In the genomic region with DNA sequence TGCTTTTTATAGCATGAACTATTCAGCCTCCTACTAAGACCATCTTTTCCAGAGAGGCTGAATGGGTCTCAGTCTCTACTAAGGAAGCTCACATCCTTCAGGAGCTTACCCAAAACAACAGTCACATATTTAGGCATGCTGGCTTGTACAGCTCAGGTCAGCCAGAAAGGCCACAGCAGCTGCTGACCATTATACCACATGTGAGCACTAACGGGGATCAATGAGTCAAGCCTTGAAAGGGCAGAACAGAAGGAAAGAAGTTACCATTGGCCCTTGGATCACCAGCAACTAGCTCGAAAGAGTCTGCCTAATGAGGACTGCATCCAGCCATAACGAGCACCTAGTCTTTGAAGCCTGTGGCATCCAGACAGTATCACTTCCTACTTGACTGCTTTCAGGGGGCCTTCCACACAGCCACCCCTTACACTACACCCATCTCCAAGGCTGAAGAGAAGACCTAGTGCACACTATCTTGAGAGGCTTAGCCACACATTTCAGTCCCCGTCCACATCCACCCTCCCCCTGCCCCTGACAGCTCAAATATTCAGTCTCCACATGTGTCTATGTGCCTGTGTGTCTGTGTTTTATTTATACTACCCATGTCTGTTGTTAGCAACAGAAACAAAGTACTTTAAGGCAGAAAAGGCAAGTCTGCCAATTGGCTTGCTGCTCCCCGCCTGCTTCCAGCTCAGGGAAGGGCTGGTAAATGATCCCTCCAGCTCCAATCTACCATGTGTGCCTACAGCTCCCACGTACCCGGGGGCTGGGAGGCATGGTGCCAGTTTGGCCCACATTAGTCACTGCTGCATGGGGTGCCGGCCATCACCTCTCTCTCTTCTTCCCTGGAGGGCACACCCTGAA, we compare ENCODE assay signal across 9 cellular contexts.
DNase-seq lines count a peak whose midpoint lies in the region; ATAC-seq, FAIRE-seq and TF ChIP-seq lines count a peak whose summit lies in the region.
"Had no signal": no experiment of that assay in that cellular context is flagged by ENCODE, and none has a peak within 500 bp of the region (broad histone marks: within the 10 kb centered on the region; RNA-seq: fewer than 3 reads in every experiment).

No MANE protein-coding gene starts in this region.

- intact Hi-C loops in GM12878 (cut with micrococcal nuclease; ENCODE audit: unreplicated experiment) (no loop called here), testis (cut with DNase I; ENCODE audit: low total_unique reads) (no loop called here)

- CTCF ChIA-PET in GM12878 (lab: Yijun Ruan, JAX), result interaction anchor here (0.8 to 2.4 kb wide), 9 partner anchors 9 to 238 kb away, joined by 3 to 7 read pairs (median 4); no protein-coding TSS in a partner anchor

- H4K20me1 ChIP-seq in GM12878 (ENCODE audit: control insufficient read depth, insufficient read depth), result no peaks in the 10 kb centered on the region

- peaks cover 63% of the 10 kb centered on the region for H3K4me1 Mint-ChIP-seq in HFFc6 (ENCODE audit: low read depth)

- H3K36me3 Mint-ChIP-seq in HFFc6 (ENCODE audit: low read depth), result peaks cover 38% of the 10 kb centered on the region

- H3K36me3 ChIP-seq in GM12878 (ENCODE audit: control insufficient read depth in 2 of 2, insufficient read depth in 2 of 2, low read length in 1 of 2) (no peaks in the 10 kb centered on the region), testis (ENCODE audit: low read depth, missing control alignments) (no peaks in the 10 kb centered on the region)

- no peak overlapping the region for H3K4me3 Mint-ChIP-seq in HFFc6

- no peaks in the 10 kb centered on the region; the same call in 1 of the 2 replicates for H3K27me3 Mint-ChIP-seq in HFFc6 (ENCODE audit: insufficient read depth)

- 37% methylated on average over 8 of the region's 8 CpGs for WGBS in GM12878 (ENCODE audit: insufficient coverage, insufficient replicate concordance, low lambda C conversion rate, missing lambda C conversion rate)
- WGBS in testis, 2 donors, result 21 to 27% methylated on average over 8 of the region's 8 CpGs

- H3K4me1 ChIP-seq in GM12878 (ENCODE audit: control insufficient read depth, insufficient read depth, low read length), result peaks cover 13% of the 10 kb centered on the region
- H3K4me1 ChIP-seq in testis, result peaks cover 79% of the 10 kb centered on the region

- H3K9ac ChIP-seq in GM12878 (ENCODE audit: control insufficient read depth, insufficient read depth, low read length), result no peak overlapping the region

- in situ Hi-C loops in GM12878 (cut with MboI), result no loop called here

- no peak for TF ChIP-seq EP300 in GM12878 (IDR thresholded peaks at IDR 0.05; ENCODE audit: borderline replicate concordance in 1 of 2, control insufficient read depth in 1 of 2, low read depth in 2 of 2, low read length in 2 of 2)

- ATAC-seq in GM12878, result peak; percentile 94
- ATAC-seq in GM21515 (IDR thresholded peaks at IDR 0.05; ENCODE audit: unreplicated experiment), result no peak
- no peak for ATAC-seq in HG02970 (IDR thresholded peaks at IDR 0.05; ENCODE audit: low FRiP score, unreplicated experiment)
- ATAC-seq in GM19467 (IDR thresholded peaks at IDR 0.05; ENCODE audit: unreplicated experiment), result no peak
- ATAC-seq in GM21381 (IDR thresholded peaks at IDR 0.05; ENCODE audit: unreplicated experiment), result no peak

- H3K79me2 ChIP-seq in GM12878 (ENCODE audit: control insufficient read depth, insufficient read depth, low read length), result no peaks in the 10 kb centered on the region

- H3K4me2 ChIP-seq in GM12878 (ENCODE audit: control insufficient read depth, insufficient read depth), result no peak overlapping the region

- H3K9me3 ChIP-seq in GM12878 (replicated peaks; ENCODE audit: control insufficient read depth, insufficient read depth, low read length) (no peaks in the 10 kb centered on the region), testis (no peaks in the 10 kb centered on the region)

- H3K4me3 ChIP-seq in GM12878 (no peak overlapping the region), testis (no peak overlapping the region)

- SMC1A ChIA-PET in GM12878 (lab: Charles Lee; ENCODE audit: uncharacterized antibody, unreplicated experiment), result interaction anchor here (0.6 to 2.2 kb wide), 7 partner anchors 8 to 211 kb away, joined by 3 to 14 read pairs (median 4); no protein-coding TSS in a partner anchor

- H3K27ac Mint-ChIP-seq in HFFc6, result peak overlapping the region; percentile 93

- no peak overlapping the region for H2AFZ ChIP-seq in GM12878 (ENCODE audit: control insufficient read depth, low read depth, low read length)

- TF ChIP-seq POLR2A in GM12878 (IDR thresholded peaks at IDR 0.05; ENCODE audit: low read depth, low read length), result no peak
- no peak for TF ChIP-seq POLR2A in testis (IDR thresholded peaks at IDR 0.05)

- H3K27ac ChIP-seq in GM12878 (ENCODE audit: control insufficient read depth, insufficient read depth) (no peak overlapping the region), testis (peak overlapping the region; percentile 66 to 91)

- FAIRE-seq in GM12878 (lab: Jason Lieb, UNC), result peak; percentile 35

- DNase-seq in HFFc6 (peak; percentile 61), GM12878 (ENCODE audit: low read depth, low spot score) (no peak), left kidney (ENCODE audit: low read depth, low spot score) (peak; percentile 66), testis (peak; percentile 78)
- DNase-seq: activated T-cell treated with anti-CD3 and anti-CD28 coated beads, Interleukin-2, amount 50 U/mL, for 48 hours had no signal

- no peaks in the 10 kb centered on the region for H3K9me3 Mint-ChIP-seq in HFFc6

- H3K27me3 ChIP-seq in GM12878 (replicated peaks in 1 of 2; ENCODE audit: control insufficient read depth in 2 of 2, insufficient read depth in 2 of 2, low read length in 1 of 2), result no peaks in the 10 kb centered on the region; a peak in 1 of 4 replicates
- H3K27me3 ChIP-seq in testis, result no peaks in the 10 kb centered on the region

- no peak for TF ChIP-seq RAD21 in GM12878 (IDR thresholded peaks at IDR 0.05; ENCODE audit: insufficient read depth, low read depth, low read length)

- TF ChIP-seq CTCF in HFFc6 (IDR thresholded peaks at IDR 0.05) (no peak), GM12878 (IDR thresholded peaks at IDR 0.05 in 2 of 3, conservative IDR thresholded peaks at IDR 0.05 in 1 of 3; ENCODE audit: control insufficient read depth in 2 of 3, extremely low read depth in 1 of 3, insufficient read depth in 1 of 3, low read depth in 3 of 3, low read length in 3 of 3) (no peak), testis (IDR thresholded peaks at IDR 0.05) (no peak)

- no TSS peak for BruUV-seq in GM12878 (replicated peaks; lab: Mats Ljungman, UMichigan)

- RAD21 ChIA-PET in GM12878 (lab: Charles Lee; ENCODE audit: unreplicated experiment), result interaction anchor here (1.1 kb wide), 1 partner anchor 96 kb away, joined by 3 read pairs; a partner anchor contains a TSS

- POLR2A ChIA-PET in GM12878 (lab: Charles Lee), result interaction anchor here (1.0 to 1.8 kb wide), 4 partner anchors 11 to 166 kb away, joined by 3 to 5 read pairs (median 3); no protein-coding TSS in a partner anchor

TF ChIP-seq in GM12878, 131 proteins besides CTCF, POLR2A, EP300 and RAD21:
- TF ChIP-seq MTA2 (IDR thresholded peaks at IDR 0.05; ENCODE audit: low read depth) (peak; percentile 87), KDM1A (IDR thresholded peaks at IDR 0.05; ENCODE audit: borderline replicate concordance) (no peak), PAX5 (IDR thresholded peaks at IDR 0.05; ENCODE audit: borderline replicate concordance, low read depth, low read length) (0 out of 2 replicates have a peak, but pooled peaks have one; percentile 17), DPF2 (IDR thresholded peaks at IDR 0.05) (peak; percentile 48; the same call in 1 of the 2 replicates), SIN3A (IDR thresholded peaks at IDR 0.05; ENCODE audit: low read depth, low read length) (no peak), FOS (IDR thresholded peaks at IDR 0.05; ENCODE audit: borderline replicate concordance, extremely low read depth, insufficient read length) (no peak), IKZF2 (IDR thresholded peaks at IDR 0.05) (peak in 1 of 2 experiments; percentile 34; a peak in 1 of 4 replicates), SPI1 (IDR thresholded peaks at IDR 0.05; ENCODE audit: borderline replicate concordance, insufficient read depth, low read depth, low read length) (peak; percentile 92), BCL11A (IDR thresholded peaks at IDR 0.05; ENCODE audit: low read depth, low read length) (peak; percentile 79; the same call in 1 of the 2 replicates)
- TF ChIP-seq, protein P1, sequence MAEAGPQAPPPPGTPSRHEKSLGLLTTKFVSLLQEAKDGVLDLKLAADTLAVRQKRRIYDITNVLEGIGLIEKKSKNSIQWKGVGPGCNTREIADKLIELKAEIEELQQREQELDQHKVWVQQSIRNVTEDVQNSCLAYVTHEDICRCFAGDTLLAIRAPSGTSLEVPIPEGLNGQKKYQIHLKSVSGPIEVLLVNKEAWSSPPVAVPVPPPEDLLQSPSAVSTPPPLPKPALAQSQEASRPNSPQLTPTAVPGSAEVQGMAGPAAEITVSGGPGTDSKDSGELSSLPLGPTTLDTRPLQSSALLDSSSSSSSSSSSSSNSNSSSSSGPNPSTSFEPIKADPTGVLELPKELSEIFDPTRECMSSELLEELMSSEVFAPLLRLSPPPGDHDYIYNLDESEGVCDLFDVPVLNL (IDR thresholded peaks at IDR 0.05; ENCODE audit: low read depth, low read length), result no peak
